30 cellular contexts compared by ENCODE assay signal in the genomic region with DNA sequence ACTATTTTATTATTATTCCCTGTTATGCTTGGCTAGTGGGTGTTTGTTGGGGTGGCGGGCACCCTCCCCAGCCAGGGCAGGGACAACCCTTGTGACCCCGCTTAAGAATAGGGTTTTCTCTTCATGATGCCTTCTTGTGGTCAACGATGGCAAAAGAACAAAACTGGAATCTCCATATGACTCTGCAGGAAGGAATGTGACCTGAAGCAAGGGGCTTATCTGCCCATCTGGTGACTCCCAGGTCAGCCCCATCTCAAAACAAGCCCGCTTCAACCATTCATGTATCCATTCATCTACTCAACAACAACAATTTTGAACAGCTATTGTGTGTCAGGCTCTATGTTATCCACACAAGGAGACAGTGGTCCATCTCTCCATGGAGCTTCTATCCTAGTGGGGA. TPM values are rescaled to one million over a fixed set of nuclear protein-coding genes. Genes with fewer than 3 reads are reported as not detected.
DNase-seq lines count a peak whose midpoint lies in the region; ATAC-seq and TF ChIP-seq lines count a peak whose summit lies in the region.
"Had no signal": no experiment of that assay in that cellular context is flagged by ENCODE, and none has a peak within 500 bp of the region (broad histone marks: within the 10 kb centered on the region; RNA-seq: fewer than 3 reads in every experiment).

No MANE protein-coding gene starts in this region.

- TF ChIP-seq EP300 in SK-N-SH (IDR thresholded peaks at IDR 0.05; ENCODE audit: borderline replicate concordance in 1 of 2, low read depth in 1 of 2, low read length in 1 of 2), result no peak

- TF ChIP-seq CTCF in SK-N-SH (IDR thresholded peaks at IDR 0.05), result no peak

- no peak overlapping the region for H3K23ac ChIP-seq in mesendoderm (ENCODE audit: low read length)

- no peak for TF ChIP-seq RAD21 in SK-N-SH (IDR thresholded peaks at IDR 0.05; ENCODE audit: low read length)

- no peaks in the 10 kb centered on the region for H3F3A ChIP-seq in SK-N-SH (replicated peaks; ENCODE audit: insufficient read depth)

- H3K4me3 ChIP-seq in SK-N-SH (ENCODE audit: low read depth in 2 of 2, low read length in 1 of 2), result no peak overlapping the region
- H3K4me3 ChIP-seq in mesendoderm (ENCODE audit: low read length), result no peak overlapping the region
- H3K4me3 ChIP-seq: pancreas, thoracic aorta, uterus had no signal

- H2AK5ac ChIP-seq in mesendoderm (ENCODE audit: low read length), result no peak overlapping the region

- H3K4me1 ChIP-seq in SK-N-SH (ENCODE audit: control insufficient read depth in 1 of 2, insufficient read depth in 2 of 2, low read depth in 1 of 2, low read length in 1 of 2) (peaks cover 0 to 14% of the 10 kb centered on the region in 2 experiments; a peak in 2 of 4 replicates), mesendoderm (ENCODE audit: control insufficient read depth, low read depth, low read length) (no peaks in the 10 kb centered on the region)
- H3K4me1 ChIP-seq: pancreas, uterus had no signal

- no peak for ATAC-seq in SK-N-SH treated with all-trans-retinoic acid at 6 μM for 48 hours
- ATAC-seq: activated CD4-positive, alpha-beta T cell treated with anti-CD3 and anti-CD28 coated beads for 36 hours; activated CD8-positive, alpha-beta T cell treated with anti-CD3 and anti-CD28 coated beads for 36 hours; left colon; Right ventricle myocardium inferior; stimulated activated naive CD8-positive, alpha-beta T cell treated with anti-CD3 and anti-CD28 coated beads, Interleukin-15, amount 100 ng/mL, for 72 hours had no signal

- no peaks in the 10 kb centered on the region for H4K20me1 ChIP-seq in SK-N-SH (ENCODE audit: insufficient read depth)

- H3K9me2 ChIP-seq in SK-N-SH, result no peaks in the 10 kb centered on the region

- H3K18ac ChIP-seq in mesendoderm (ENCODE audit: low read length), result no peak overlapping the region

- no peak for DNase-seq in SK-N-SH
- peak; percentile 8 for DNase-seq in HS-5 (ENCODE audit: low read depth)
- peak; percentile 30 for DNase-seq in SK-MEL-5 (ENCODE audit: low read depth, low spot score)
- DNase-seq in mesendoderm, result peak; percentile 85
- no peak for DNase-seq in G401 (ENCODE audit: low spot score)
- DNase-seq in NCI-H2107 (lab: John Stamatoyannopoulos, UW), result no peak
- DNase-seq in KG1 (lab: John Stamatoyannopoulos, UW), result no peak
- DNase-seq: 8988T; activated CD4-positive, alpha-beta T cell treated with anti-CD3 and anti-CD28 coated beads for 36 hours; activated CD8-positive, alpha-beta T cell treated with anti-CD3 and anti-CD28 coated beads for 36 hours; activated naive CD4-positive, alpha-beta T cell treated with anti-CD3 and anti-CD28 coated beads for 36 hours; DMS79 treated with DMSO at 0.1 percent for 48 hours; H7; hippocampal formation; left colon; NCI-H446 treated with DMSO at 0.1 percent for 48 hours; pancreas; stimulated activated CD4-positive, alpha-beta T cell treated with anti-CD3 and anti-CD28 coated beads, Interleukin-1b, Interleukin-23, amount 100 ng/mL, for 48 hours; stimulated activated naive CD8-positive, alpha-beta T cell treated with anti-CD3 and anti-CD28 coated beads, Interleukin-15, amount 100 ng/mL, for 72 hours; SW 1271; T-helper 9 cell; uterus had no signal

- H2BK5ac ChIP-seq in mesendoderm (ENCODE audit: low read length), result no peak overlapping the region

- no peaks in the 10 kb centered on the region; the same call in 1 of the 2 replicates for H3K9me3 ChIP-seq in SK-N-SH
- H3K9me3 ChIP-seq: pancreas, thoracic aorta, uterus had no signal

- no peak overlapping the region; the same call in 1 of the 2 replicates for H3K4me2 ChIP-seq in SK-N-SH
- H3K4me2 ChIP-seq in mesendoderm (ENCODE audit: low read length), result no peak overlapping the region

- no peaks in the 10 kb centered on the region for H3K27me3 ChIP-seq in SK-N-SH (ENCODE audit: insufficient read depth)
- no peaks in the 10 kb centered on the region for H3K27me3 ChIP-seq in mesendoderm (ENCODE audit: insufficient read depth, low read length, poor library complexity)
- H3K27me3 ChIP-seq: pancreas, uterus had no signal

- H3K36me3 ChIP-seq in SK-N-SH (replicated peaks in 1 of 2; ENCODE audit: control insufficient read depth in 1 of 2, insufficient read depth in 2 of 2, low read length in 1 of 2), result no peaks in the 10 kb centered on the region
- H3K36me3 ChIP-seq in mesendoderm (ENCODE audit: control insufficient read depth, insufficient read depth, low read length), result no peaks in the 10 kb centered on the region
- H3K36me3 ChIP-seq: pancreas, thoracic aorta, uterus had no signal

- no peaks in the 10 kb centered on the region for H3K79me1 ChIP-seq in mesendoderm (ENCODE audit: low read length)

- 35% methylated on average over 4 of the region's 4 CpGs for WGBS in SK-N-SH (ENCODE audit: low lambda C conversion rate)
- no CpG with 5 or more reads among the region's 4 CpGs for WGBS in mesendoderm (ENCODE audit: extremely low coverage, insufficient coverage, low lambda C conversion rate)

- H3K9ac ChIP-seq in SK-N-SH (no peak overlapping the region), mesendoderm (ENCODE audit: low read length) (no peak overlapping the region)

- H3K56ac ChIP-seq in mesendoderm (ENCODE audit: low read length), result no peak overlapping the region

- POLR2A ChIA-PET in SK-N-SH (lab: Yijun Ruan, JAX), result no interaction called here

- no peak overlapping the region for H2AFZ ChIP-seq in SK-N-SH (ENCODE audit: low read depth)

- H4K8ac ChIP-seq in mesendoderm (ENCODE audit: low read depth, low read length), result no peak overlapping the region

- H2BK120ac ChIP-seq in mesendoderm (ENCODE audit: low read depth, low read length), result no peak overlapping the region

- H3K79me2 ChIP-seq in SK-N-SH (ENCODE audit: insufficient read depth), result no peaks in the 10 kb centered on the region
- no peaks in the 10 kb centered on the region for H3K79me2 ChIP-seq in mesendoderm (ENCODE audit: control insufficient read depth, insufficient read depth, low read length)

- H3K4ac ChIP-seq in mesendoderm (ENCODE audit: low read depth, low read length), result no peak overlapping the region

- in situ Hi-C loops in SK-MEL-5 (cut with HindIII; ENCODE audit: low pct_unique_long_range_greater_than_20kb, low sequenced_read_pairs) (no loop called here), G401 (cut with HindIII; ENCODE audit: low sequenced_read_pairs) (no loop called here)

- no peak overlapping the region for H3K27ac ChIP-seq in SK-N-SH (ENCODE audit: low read depth in 2 of 2, low read length in 1 of 2)
- H3K27ac ChIP-seq in mesendoderm (ENCODE audit: low read depth, low read length), result no peak overlapping the region
- H3K27ac ChIP-seq: pancreas, thoracic aorta, uterus, VCaP had no signal

- H4K5ac ChIP-seq in mesendoderm (ENCODE audit: low read length), result no peak overlapping the region

- CTCF ChIA-PET in SK-N-SH (lab: Yijun Ruan, JAX), result interaction anchor here (0.8 to 1.6 kb wide), 7 partner anchors 21 to 297 kb away, joined by 3 to 4 read pairs (median 3); no protein-coding TSS in a partner anchor

- no peak overlapping the region for H2BK15ac ChIP-seq in mesendoderm (replicated peaks; ENCODE audit: low read depth)

TF ChIP-seq in SK-N-SH, 30 proteins besides CTCF, POLR2A, EP300 and RAD21 (continues in another document):
- TF ChIP-seq RXRA (IDR thresholded peaks at IDR 0.05; ENCODE audit: borderline replicate concordance, low read depth) (peak; percentile 63; the same call in 1 of the 2 replicates), PBX3 (IDR thresholded peaks at IDR 0.05) (no peak)

TF ChIP-seq in SK-N-SH treated with all-trans-retinoic acid at 6 μM for 48 hours, 23 proteins besides CTCF, POLR2A, EP300 and RAD21 (continues in another document):
- TF ChIP-seq TCF4 (CRISPR knock-in tag; IDR thresholded peaks at IDR 0.05; ENCODE audit: borderline replicate concordance) (no peak), PATZ1 (CRISPR knock-in tag; IDR thresholded peaks at IDR 0.05; ENCODE audit: borderline replicate concordance) (no peak), RARB (CRISPR knock-in tag; IDR thresholded peaks at IDR 0.05) (no peak), ZNF70 (CRISPR knock-in tag; IDR thresholded peaks at IDR 0.05) (no peak)

RNA-seq across cellular contexts. Expression of gene TGM6, which starts 30.9 kb away (rescaled TPM):
- not detected in 2 replicates for polyA plus RNA-seq in SK-N-SH (2012; rRNA removed)
- polyA plus RNA-seq in SK-N-SH (2012; cell fraction: cytosol; rRNA removed), result not detected in 2 replicates
- not detected in 2 replicates for polyA plus RNA-seq in SK-N-SH (2012; cell fraction: nucleus; rRNA removed)
- total RNA-seq in SK-MEL-5 (2014; rRNA removed; shearing (Covaris generic)), result not detected in 2 replicates
- not detected in 2 replicates for polyA plus RNA-seq in SK-MEL-5 (2015; cell fraction: cytosol; rRNA removed)
- not detected in 2 replicates for polyA plus RNA-seq in SK-MEL-5 (2015; cell fraction: nucleus; rRNA removed)
- polyA plus RNA-seq in mesendoderm (2013, experiment 1 of 2), result not detected
- not detected for polyA plus RNA-seq in mesendoderm (2013, experiment 2 of 2)
- total RNA-seq in G401 (2014; rRNA removed; shearing (Covaris generic)), result not detected in 2 replicates
- total RNA-seq: activated CD4-positive, alpha-beta T cell treated with anti-CD3 and anti-CD28 coated beads for 36 hours; activated CD8-positive, alpha-beta T cell treated with anti-CD3 and anti-CD28 coated beads for 36 hours; activated naive CD4-positive, alpha-beta T cell treated with anti-CD3 and anti-CD28 coated beads for 36 hours; chondrocyte; fibroblast of lung; H7; left colon; neural crest cell; pancreas; Right ventricle myocardium inferior; thoracic aorta; uterus had no signal
- polyA plus RNA-seq: adipose tissue, fibroblast of lung, pancreas had no signal

RNA-seq across cellular contexts. Expression of gene TGM3, which starts 54.0 kb away (rescaled TPM):
- polyA plus RNA-seq in SK-N-SH (2012; rRNA removed), result not detected in 2 replicates
- not detected in 2 replicates for polyA plus RNA-seq in SK-N-SH (2012; cell fraction: cytosol; rRNA removed)
- polyA plus RNA-seq in SK-N-SH (2012; cell fraction: nucleus; rRNA removed), result 0.02 TPM in 1 of 2 replicates, not detected in the other
- not detected in 2 replicates for total RNA-seq in SK-MEL-5 (2014; rRNA removed; shearing (Covaris generic))
- not detected in 2 replicates for polyA plus RNA-seq in SK-MEL-5 (2015; cell fraction: cytosol; rRNA removed)
- polyA plus RNA-seq in SK-MEL-5 (2015; cell fraction: nucleus; rRNA removed), result not detected in 2 replicates
- polyA plus RNA-seq in mesendoderm (2013, experiment 1 of 2), result 0.04 TPM
- 0.06 TPM for polyA plus RNA-seq in mesendoderm (2013, experiment 2 of 2)
- not detected in 2 replicates for total RNA-seq in G401 (2014; rRNA removed; shearing (Covaris generic))
- total RNA-seq: activated CD4-positive, alpha-beta T cell treated with anti-CD3 and anti-CD28 coated beads for 36 hours; activated CD8-positive, alpha-beta T cell treated with anti-CD3 and anti-CD28 coated beads for 36 hours; activated naive CD4-positive, alpha-beta T cell treated with anti-CD3 and anti-CD28 coated beads for 36 hours; chondrocyte; Right ventricle myocardium inferior had no signal
- polyA plus RNA-seq: fibroblast of lung had no signal

Comparison
In these comparisons a context has a peak if more than half of its experiments do, and no peak if none do; other contexts are left out.
1. DNase-seq: peak in HS-5 (single experiment), SK-MEL-5 (single experiment) and mesendoderm (single experiment); none in SK-N-SH (single experiment), G401 (single experiment), NCI-H2107 (single experiment) and KG1 (single experiment).